In genomic region chr20:29323631-29324515, GRCh38 we compare ENCODE assay signal across 6 cellular contexts.
A peak's percentile ranks its signal among the peaks of the same experiment; 100 is the strongest.
DNase-seq lines count a peak whose midpoint lies in the region; ATAC-seq and TF ChIP-seq lines count a peak whose summit lies in the region.
"Not testable (repeated sequence)": the region's sequence is repeated elsewhere in the genome, so short reads cannot be mapped to it uniquely, and the experiment has no call there.

No MANE protein-coding gene starts in this region.

- not testable (repeated sequence) for BruUV-seq in Panc1 (replicated peaks; lab: Mats Ljungman, UMichigan)

- in situ Hi-C loops in GM13977 (cut with MboI; ENCODE audit: low pct_unique_long_range_greater_than_20kb, low sequenced_read_pairs, unreplicated experiment); Panc1 (cut with HindIII; ENCODE audit: low pct_unique_long_range_greater_than_20kb, low sequenced_read_pairs): not testable (repeated sequence)

- TF ChIP-seq POLR2A in esophagus muscularis mucosa (IDR thresholded peaks at IDR 0.05; ENCODE audit: low read depth): not testable (repeated sequence)

- intact Hi-C loops in Panc1 (cut with micrococcal nuclease; ENCODE audit: unreplicated experiment); esophagus muscularis mucosa (cut with DNase I): not testable (repeated sequence)

- not testable (repeated sequence) for ATAC-seq in Panc1; RWPE2 (ENCODE audit: low read depth); left lobe of liver

- not testable (repeated sequence) for H3K27me3 ChIP-seq in Panc1 (ENCODE audit: control insufficient read depth, insufficient read depth, low read length); RWPE2 (ENCODE audit: insufficient read depth, poor library complexity, severe bottlenecking)
- peaks cover 0 to 80% (median 0%) of the 10 kb centered on the region in 4 donors for H3K27me3 ChIP-seq in esophagus muscularis mucosa

- not testable (repeated sequence) for H3K4me3 ChIP-seq in Panc1 (ENCODE audit: low read depth in 2 of 2, low read length in 2 of 2); RWPE2 (ENCODE audit: severe bottlenecking); esophagus muscularis mucosa

- not testable (repeated sequence) for H3K9me3 ChIP-seq in Panc1 (ENCODE audit: control insufficient read depth, insufficient read depth, low read depth, low read length); RWPE2 (ENCODE audit: severe bottlenecking); esophagus muscularis mucosa

- CTCF ChIA-PET in Panc1 (lab: Charles Lee): interaction anchor here (0.7 kb wide), 1 partner anchor 420 kb away, joined by 10 read pairs; no protein-coding TSS in a partner anchor

- TF ChIP-seq CTCF in GM13977 (IDR thresholded peaks at IDR 0.05; ENCODE audit: extremely low read depth, insufficient read depth, missing control alignments); RWPE2 (IDR thresholded peaks at IDR 0.05; ENCODE audit: poor library complexity, severe bottlenecking); esophagus muscularis mucosa (IDR thresholded peaks at IDR 0.05): not testable (repeated sequence)
- TF ChIP-seq CTCF in Panc1 (IDR thresholded peaks at IDR 0.05): 0 out of 2 replicates have a peak, but pooled peaks have one; percentile 40

- not testable (repeated sequence) for TF ChIP-seq EP300 in esophagus muscularis mucosa (IDR thresholded peaks at IDR 0.05)

- POLR2A ChIA-PET in Panc1 (lab: Charles Lee): not testable (repeated sequence)

- 83% methylated on average over 37 of the region's 37 CpGs for WGBS in esophagus muscularis mucosa

- H3K36me3 ChIP-seq in Panc1 (ENCODE audit: control insufficient read depth, insufficient read depth, low read length); RWPE2 (ENCODE audit: low read depth); esophagus muscularis mucosa: not testable (repeated sequence)

- H3K27ac ChIP-seq in Panc1 (ENCODE audit: low read length); RWPE2 (ENCODE audit: poor library complexity, severe bottlenecking); esophagus muscularis mucosa (replicated peaks in 1 of 4): not testable (repeated sequence)

- DNase-seq in GM13977 (ENCODE audit: low spot score): peak; percentile 4
- not testable (repeated sequence) for DNase-seq in Panc1 (ENCODE audit: low read depth, low spot score)
- DNase-seq in RWPE2 (ENCODE audit: low spot score): peak; percentile 66
- DNase-seq in esophagus muscularis mucosa (ENCODE audit: extremely low spot score): peak; percentile 90
- peak; percentile 37 for DNase-seq in left lobe of liver (ENCODE audit: low spot score)
- peak; percentile 84 for DNase-seq in mesenteric fat pad (ENCODE audit: low spot score)

- not testable (repeated sequence) for H3K4me1 ChIP-seq in Panc1 (ENCODE audit: control insufficient read depth, insufficient read depth, low read length); RWPE2 (ENCODE audit: insufficient read depth, poor library complexity, severe bottlenecking)
- peaks cover 0 to 14% (median 2%) of the 10 kb centered on the region in 4 donors for H3K4me1 ChIP-seq in esophagus muscularis mucosa
